In the genomic region with DNA sequence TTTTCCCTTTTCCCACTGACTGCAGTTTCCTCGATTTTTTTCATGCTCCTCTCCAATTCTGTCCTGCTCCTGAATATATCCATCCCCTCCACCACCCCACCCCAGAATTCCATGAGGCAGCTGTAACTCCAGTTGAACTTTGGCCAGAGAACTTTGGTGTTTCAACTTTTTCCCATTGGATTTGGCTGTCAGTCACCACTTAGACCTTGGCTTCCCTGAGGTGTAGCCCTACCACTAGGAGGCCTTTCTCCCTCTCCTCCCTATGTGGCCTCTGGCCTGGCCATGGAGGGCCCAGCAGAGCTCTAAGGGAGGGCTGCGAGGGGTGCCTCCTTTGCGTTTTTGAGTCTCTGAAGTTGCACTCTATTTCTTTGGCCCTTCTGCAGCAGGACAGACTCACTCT, we compare ENCODE assay signal across 16 cellular contexts.
DNase-seq lines count a peak whose midpoint lies in the region; ATAC-seq, FAIRE-seq and TF ChIP-seq lines count a peak whose summit lies in the region.
"Had no signal": no experiment of that assay in that cellular context is flagged by ENCODE, and none has a peak within 500 bp of the region (broad histone marks: within the 10 kb centered on the region; RNA-seq: fewer than 3 reads in every experiment).

No MANE protein-coding gene starts in this region.

- no peak overlapping the region for H2AFZ ChIP-seq in HepG2 (ENCODE audit: low read length)

- intact Hi-C loops in A673 (cut with micrococcal nuclease; ENCODE audit: unreplicated experiment) (no loop called here), HepG2 (cut with micrococcal nuclease; ENCODE audit: unreplicated experiment) (no loop called here)

- DNase-seq in A673 (ENCODE audit: low spot score) (no peak), HEK293T (ENCODE audit: extremely low spot score) (no peak), choroid plexus epithelial cell (ENCODE audit: low read depth) (no peak), HepG2 (ENCODE audit: low spot score) (peak; percentile 8), SIG-M5 (lab: John Stamatoyannopoulos, UW) (no peak), T1000 (lab: John Stamatoyannopoulos, UW) (no peak)
- no peak for DNase-seq in activated CD4-positive, alpha-beta T cell treated with anti-CD3 and anti-CD28 coated beads for 4 hours
- DNase-seq: activated B cell treated with CpG ODN at 0.5 μM for 24 hours; activated CD8-positive, alpha-beta memory T cell treated with anti-CD3 and anti-CD28 coated beads, Interleukin-2, amount 10 ng/mL, durations not matched to agents 7 days and 5 days; activated effector memory CD4-positive, alpha-beta T cell treated with Interleukin-2 at 50 U/mL for 16 hours; amniotic stem cell; foreskin fibroblast; RPMI8226; stimulated activated CD4-positive, alpha-beta T cell treated with anti-CD3 and anti-CD28 coated beads, Interleukin-2, amount 100 ng/mL, for 48 hours had no signal

- H3K4me1 ChIP-seq in A673 (ENCODE audit: insufficient read depth, low read length, poor library complexity, severe bottlenecking) (no peaks in the 10 kb centered on the region), HepG2 (ENCODE audit: insufficient read depth, low read length) (peaks cover 8% of the 10 kb centered on the region; the same call in 1 of the 2 replicates)

- H3K9ac ChIP-seq in HepG2 (ENCODE audit: insufficient read depth, low read depth, low read length) = no peak overlapping the region

- no peak for TF ChIP-seq RAD21 in HepG2 (CRISPR knock-in tag; IDR thresholded peaks at IDR 0.05)

- in situ Hi-C loops in HepG2 (cut with HindIII; ENCODE audit: extremely low pct_ligation_motif_present, low pct_unique_long_range_greater_than_20kb) = no loop called here

- WGBS in HepG2 (ENCODE audit: low lambda C conversion rate) = 30% methylated on average over 2 of the region's 3 CpGs

- H3K79me2 ChIP-seq in HepG2 (ENCODE audit: insufficient read depth, low read length) = no peaks in the 10 kb centered on the region

- CTCF ChIA-PET in A673 (lab: Charles Lee) (no interaction called here), HEK293T (lab: Yijun Ruan, JAX) (no interaction called here), HepG2 (lab: Yijun Ruan, JAX; ENCODE audit: low intra/inter-chr PET ratio, low total read pairs) (no interaction called here)

- POLR2A ChIA-PET in A673 (lab: Charles Lee; ENCODE audit: low non-redundant PET) (no interaction called here), HEK293T (lab: Yijun Ruan, JAX) (no interaction called here), HepG2 (lab: Yijun Ruan, JAX) (no interaction called here)

- H3K4me2 ChIP-seq in HepG2 (ENCODE audit: low read depth, low read length) = no peak overlapping the region

- no peaks in the 10 kb centered on the region for H3K27me3 ChIP-seq in A673 (replicated peaks; ENCODE audit: insufficient read depth, low read depth, low read length, poor library complexity)
- H3K27me3 ChIP-seq in HepG2 (ENCODE audit: control insufficient read depth in 1 of 2, insufficient read depth in 2 of 2, low read length in 2 of 2) = no peaks in the 10 kb centered on the region; a peak in 1 of 5 replicates

- H3K9me3 ChIP-seq in A673 (ENCODE audit: low read depth, low read length, poor library complexity, severe bottlenecking) (no peaks in the 10 kb centered on the region), HepG2 (ENCODE audit: low read length) (no peaks in the 10 kb centered on the region)

- FAIRE-seq in HepG2 (lab: Jason Lieb, UNC) = no peak

- no peak for TF ChIP-seq POLR2A in HepG2 (IDR thresholded peaks at IDR 0.05; ENCODE audit: insufficient read depth in 1 of 2, low read depth in 2 of 2, low read length in 2 of 2)

- H3K27ac ChIP-seq in A673 (ENCODE audit: low read depth, low read length, poor library complexity, severe bottlenecking) (no peak overlapping the region), HepG2 (ENCODE audit: extremely low read length, insufficient read depth, low read length) (no peak overlapping the region)

- ATAC-seq in HepG2 (peak; percentile 92), HG02623 (IDR thresholded peaks at IDR 0.05; ENCODE audit: unreplicated experiment) (no peak)
- ATAC-seq: activated CD8-positive, alpha-beta memory T cell treated with anti-CD3 and anti-CD28 coated beads, Interleukin-2, amount 10 ng/mL, durations not matched to agents 7 days and 5 days; right cardiac atrium had no signal

- H3K4me3 ChIP-seq in A673 (ENCODE audit: low read depth, low read length, poor library complexity, severe bottlenecking) (no peak overlapping the region), choroid plexus epithelial cell (ENCODE audit: low read depth, low read length) (no peak overlapping the region), HepG2 (replicated peaks in 1 of 3; ENCODE audit: insufficient read depth in 1 of 3, low read depth in 2 of 3, low read length in 3 of 3) (no peak overlapping the region)

- no peaks in the 10 kb centered on the region for H4K20me1 ChIP-seq in HepG2 (ENCODE audit: insufficient read depth, low read length)

- BruUV-seq in A673 (replicated peaks; lab: Mats Ljungman, UMichigan) (no TSS peak), HepG2 (replicated peaks; lab: Mats Ljungman, UMichigan) (no TSS peak)

- H3K36me3 ChIP-seq in A673 (ENCODE audit: insufficient read depth, low read length, poor library complexity, severe bottlenecking) = no peaks in the 10 kb centered on the region
- no peaks in the 10 kb centered on the region for H3K36me3 ChIP-seq in HepG2 (replicated peaks in 1 of 2; ENCODE audit: control insufficient read depth in 1 of 2, insufficient read depth in 2 of 2, low read length in 2 of 2)

- 0 out of 2 replicates have a peak, but pooled peaks have one; percentile 10 for TF ChIP-seq CTCF in A673 (conservative IDR thresholded peaks at IDR 0.05; ENCODE audit: low read depth, low read length)
- peak; percentile 7 for TF ChIP-seq CTCF in choroid plexus epithelial cell (conservative IDR thresholded peaks at IDR 0.05; ENCODE audit: low read depth, low read length)
- TF ChIP-seq CTCF in HepG2 (CRISPR knock-in tag; IDR thresholded peaks at IDR 0.05) = peak; percentile 44

- TF ChIP-seq EP300 in HepG2 (IDR thresholded peaks at IDR 0.05; ENCODE audit: low read depth in 2 of 2, low read length in 2 of 2) (no peak), HepG2 (CRISPR knock-in tag; IDR thresholded peaks at IDR 0.05; ENCODE audit: borderline replicate concordance) (no peak)

TF ChIP-seq in HEK293T, 16 proteins besides CTCF, POLR2A, EP300 and RAD21:
- no peak for TF ChIP-seq ZNF384 (IDR thresholded peaks at IDR 0.05)
- TF ChIP-seq, protein P1, sequence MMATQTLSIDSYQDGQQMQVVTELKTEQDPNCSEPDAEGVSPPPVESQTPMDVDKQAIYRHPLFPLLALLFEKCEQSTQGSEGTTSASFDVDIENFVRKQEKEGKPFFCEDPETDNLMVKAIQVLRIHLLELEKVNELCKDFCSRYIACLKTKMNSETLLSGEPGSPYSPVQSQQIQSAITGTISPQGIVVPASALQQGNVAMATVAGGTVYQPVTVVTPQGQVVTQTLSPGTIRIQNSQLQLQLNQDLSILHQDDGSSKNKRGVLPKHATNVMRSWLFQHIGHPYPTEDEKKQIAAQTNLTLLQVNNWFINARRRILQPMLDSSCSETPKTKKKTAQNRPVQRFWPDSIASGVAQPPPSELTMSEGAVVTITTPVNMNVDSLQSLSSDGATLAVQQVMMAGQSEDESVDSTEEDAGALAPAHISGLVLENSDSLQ (IDR thresholded peaks at IDR 0.05) = peak; percentile 51

TF ChIP-seq in HepG2, 621 proteins besides CTCF, POLR2A, EP300 and RAD21 (continues in another document):
- TF ChIP-seq ZBTB8A (CRISPR knock-in tag; IDR thresholded peaks at IDR 0.05; ENCODE audit: borderline replicate concordance, low read depth) (no peak), HNF4G (IDR thresholded peaks at IDR 0.05; ENCODE audit: borderline replicate concordance, low read depth, low read length) (0 out of 2 replicates have a peak, but pooled peaks have one; percentile 10), HNF4G (CRISPR knock-in tag; IDR thresholded peaks at IDR 0.05; ENCODE audit: borderline replicate concordance, low read depth) (no peak), SP2 (CRISPR knock-in tag; IDR thresholded peaks at IDR 0.05) (no peak), YY1 (IDR thresholded peaks at IDR 0.05; ENCODE audit: insufficient read depth, insufficient replicate concordance, low read depth, low read length) (no peak), DNMT1 (CRISPR knock-in tag; IDR thresholded peaks at IDR 0.05) (no peak), HNF4A (CRISPR knock-in tag; IDR thresholded peaks at IDR 0.05) (peak; percentile 68)
- TF ChIP-seq, protein P2, sequence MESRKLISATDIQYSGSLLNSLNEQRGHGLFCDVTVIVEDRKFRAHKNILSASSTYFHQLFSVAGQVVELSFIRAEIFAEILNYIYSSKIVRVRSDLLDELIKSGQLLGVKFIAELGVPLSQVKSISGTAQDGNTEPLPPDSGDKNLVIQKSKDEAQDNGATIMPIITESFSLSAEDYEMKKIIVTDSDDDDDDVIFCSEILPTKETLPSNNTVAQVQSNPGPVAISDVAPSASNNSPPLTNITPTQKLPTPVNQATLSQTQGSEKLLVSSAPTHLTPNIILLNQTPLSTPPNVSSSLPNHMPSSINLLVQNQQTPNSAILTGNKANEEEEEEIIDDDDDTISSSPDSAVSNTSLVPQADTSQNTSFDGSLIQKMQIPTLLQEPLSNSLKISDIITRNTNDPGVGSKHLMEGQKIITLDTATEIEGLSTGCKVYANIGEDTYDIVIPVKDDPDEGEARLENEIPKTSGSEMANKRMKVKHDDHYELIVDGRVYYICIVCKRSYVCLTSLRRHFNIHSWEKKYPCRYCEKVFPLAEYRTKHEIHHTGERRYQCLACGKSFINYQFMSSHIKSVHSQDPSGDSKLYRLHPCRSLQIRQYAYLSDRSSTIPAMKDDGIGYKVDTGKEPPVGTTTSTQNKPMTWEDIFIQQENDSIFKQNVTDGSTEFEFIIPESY (CRISPR knock-in tag; IDR thresholded peaks at IDR 0.05) = no peak
